ENCODE assay signal across 1 cellular context in the genomic region with DNA sequence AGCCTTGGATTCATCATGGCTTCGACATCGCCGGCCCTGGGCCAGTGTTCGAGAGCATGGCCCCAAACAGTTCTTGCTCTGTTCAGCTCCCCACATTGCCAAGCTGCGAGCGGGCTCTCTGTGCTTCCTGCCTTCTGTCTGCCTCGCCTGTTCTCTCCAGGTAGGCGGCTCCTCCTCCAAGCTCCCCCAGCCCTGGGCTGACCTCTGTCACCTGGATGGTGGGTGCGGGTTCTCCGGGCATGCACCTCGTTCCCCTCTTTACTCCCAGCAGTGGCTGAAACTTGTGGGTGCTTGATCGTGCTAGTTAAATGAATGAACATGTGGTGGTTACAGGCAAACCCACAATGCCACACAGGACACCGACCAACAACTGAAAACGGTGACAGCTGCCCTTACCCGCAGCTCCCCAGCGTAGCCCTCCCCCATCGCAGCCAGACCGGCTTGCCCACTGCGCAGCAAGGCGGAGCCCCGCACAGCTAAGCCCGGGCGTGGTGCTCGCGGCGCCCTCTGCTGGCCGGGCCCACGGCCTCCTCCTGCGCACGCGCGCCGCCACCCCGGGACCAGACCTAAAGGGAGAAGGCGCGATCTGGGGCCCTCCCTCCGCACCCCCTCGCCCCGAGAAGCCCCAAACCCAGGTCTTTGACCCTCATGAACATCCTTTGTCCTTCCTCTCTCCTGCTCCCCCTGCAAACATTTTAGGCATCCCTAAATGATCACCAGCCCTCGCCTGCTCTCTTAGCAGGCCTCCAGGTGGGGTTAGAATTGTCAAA.
TF ChIP-seq lines count a peak whose summit lies in the region.

No MANE protein-coding gene starts in this region.

TF ChIP-seq in K562, 482 proteins besides CTCF, POLR2A, EP300 and RAD21 (continued from another document):
- TF ChIP-seq NR4A1 (CRISPR knock-in tag; IDR thresholded peaks at IDR 0.05): no peak
- peak; percentile 81 for TF ChIP-seq NR4A1 (tag; IDR thresholded peaks at IDR 0.05)
